Comparison of ENCODE assay signal across 1 cellular context in genomic region chr7:149494738-149495368, GRCh38.
TF ChIP-seq lines count a peak whose summit lies in the region.

No MANE protein-coding gene starts in this region.

TF ChIP-seq in K562, 482 proteins besides CTCF, POLR2A, EP300 and RAD21 (continued from another document and continues in another):
- TF ChIP-seq, protein P1, sequence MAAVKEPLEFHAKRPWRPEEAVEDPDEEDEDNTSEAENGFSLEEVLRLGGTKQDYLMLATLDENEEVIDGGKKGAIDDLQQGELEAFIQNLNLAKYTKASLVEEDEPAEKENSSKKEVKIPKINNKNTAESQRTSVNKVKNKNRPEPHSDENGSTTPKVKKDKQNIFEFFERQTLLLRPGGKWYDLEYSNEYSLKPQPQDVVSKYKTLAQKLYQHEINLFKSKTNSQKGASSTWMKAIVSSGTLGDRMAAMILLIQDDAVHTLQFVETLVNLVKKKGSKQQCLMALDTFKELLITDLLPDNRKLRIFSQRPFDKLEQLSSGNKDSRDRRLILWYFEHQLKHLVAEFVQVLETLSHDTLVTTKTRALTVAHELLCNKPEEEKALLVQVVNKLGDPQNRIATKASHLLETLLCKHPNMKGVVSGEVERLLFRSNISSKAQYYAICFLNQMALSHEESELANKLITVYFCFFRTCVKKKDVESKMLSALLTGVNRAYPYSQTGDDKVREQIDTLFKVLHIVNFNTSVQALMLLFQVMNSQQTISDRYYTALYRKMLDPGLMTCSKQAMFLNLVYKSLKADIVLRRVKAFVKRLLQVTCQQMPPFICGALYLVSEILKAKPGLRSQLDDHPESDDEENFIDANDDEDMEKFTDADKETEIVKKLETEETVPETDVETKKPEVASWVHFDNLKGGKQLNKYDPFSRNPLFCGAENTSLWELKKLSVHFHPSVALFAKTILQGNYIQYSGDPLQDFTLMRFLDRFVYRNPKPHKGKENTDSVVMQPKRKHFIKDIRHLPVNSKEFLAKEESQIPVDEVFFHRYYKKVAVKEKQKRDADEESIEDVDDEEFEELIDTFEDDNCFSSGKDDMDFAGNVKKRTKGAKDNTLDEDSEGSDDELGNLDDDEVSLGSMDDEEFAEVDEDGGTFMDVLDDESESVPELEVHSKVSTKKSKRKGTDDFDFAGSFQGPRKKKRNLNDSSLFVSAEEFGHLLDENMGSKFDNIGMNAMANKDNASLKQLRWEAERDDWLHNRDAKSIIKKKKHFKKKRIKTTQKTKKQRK (IDR thresholded peaks at IDR 0.05; ENCODE audit: borderline replicate concordance, low read depth, low read length): no peak
- TF ChIP-seq XRCC3 (IDR thresholded peaks at IDR 0.05) (no peak), ZNF707 (CRISPR knock-in tag; conservative IDR thresholded peaks at IDR 0.05) (no peak), ZNF146 (CRISPR knock-in tag; IDR thresholded peaks at IDR 0.05; ENCODE audit: unreplicated experiment) (no peak), RBBP5 (IDR thresholded peaks at IDR 0.05; ENCODE audit: borderline replicate concordance, insufficient read depth, low read length, poor library complexity, severe bottlenecking) (no peak), ZNF583 (CRISPR knock-in tag; IDR thresholded peaks at IDR 0.05) (no peak), JUN (IDR thresholded peaks at IDR 0.05; ENCODE audit: borderline replicate concordance, low read depth, low read length) (no peak), JUN (CRISPR knock-in tag; IDR thresholded peaks at IDR 0.05; ENCODE audit: borderline replicate concordance) (no peak), ZNF79 (CRISPR knock-in tag; IDR thresholded peaks at IDR 0.05; ENCODE audit: low read depth) (no peak), YBX1 (IDR thresholded peaks at IDR 0.05) (no peak), ZNF589 (CRISPR knock-in tag; IDR thresholded peaks at IDR 0.05; ENCODE audit: low read depth) (peak; percentile 72; the same call in 1 of the 2 replicates), RBM39 (optimal IDR thresholded peaks at IDR 0.05; ENCODE audit: low read depth, low read length) (no peak), MTF1 (CRISPR knock-in tag; IDR thresholded peaks at IDR 0.05; ENCODE audit: borderline replicate concordance) (no peak), NCOA1 (IDR thresholded peaks at IDR 0.05; ENCODE audit: low read depth) (no peak), TAF9B (IDR thresholded peaks at IDR 0.05; ENCODE audit: partially characterized antibody) (peak; percentile 90), NFYB (IDR thresholded peaks at IDR 0.05; ENCODE audit: extremely low read depth, insufficient read length) (no peak), GABPB1 (CRISPR knock-in tag; IDR thresholded peaks at IDR 0.05) (no peak), HES1 (IDR thresholded peaks at IDR 0.05; ENCODE audit: low read depth) (no peak), ZNF384 (IDR thresholded peaks at IDR 0.05; ENCODE audit: low read depth, low read length) (peak; percentile 75), ZNF699 (CRISPR knock-in tag; IDR thresholded peaks at IDR 0.05; ENCODE audit: insufficient replicate concordance) (no peak), ZNF184 (CRISPR knock-in tag; IDR thresholded peaks at IDR 0.05) (no peak), TCF3 (CRISPR knock-in tag; IDR thresholded peaks at IDR 0.05) (no peak), ZNF354B (CRISPR knock-in tag; IDR thresholded peaks at IDR 0.05) (no peak), U2AF1 (optimal IDR thresholded peaks at IDR 0.05; ENCODE audit: low read depth, low read length) (no peak), ZNF253 (CRISPR knock-in tag; conservative IDR thresholded peaks at IDR 0.05) (no peak), CAMTA2 (CRISPR knock-in tag; conservative IDR thresholded peaks at IDR 0.05) (no peak), ELF1 (tag; IDR thresholded peaks at IDR 0.05) (no peak), TGIF2 (CRISPR knock-in tag; IDR thresholded peaks at IDR 0.05) (no peak), CHD7 (IDR thresholded peaks at IDR 0.05; ENCODE audit: low read depth, low read length) (no peak), ESRRB (CRISPR knock-in tag; IDR thresholded peaks at IDR 0.05; ENCODE audit: borderline replicate concordance) (no peak), ZBTB8A (IDR thresholded peaks at IDR 0.05; ENCODE audit: partially characterized antibody) (no peak), PHTF2 (CRISPR knock-in tag; IDR thresholded peaks at IDR 0.05) (no peak), MTA3 (IDR thresholded peaks at IDR 0.05; ENCODE audit: borderline replicate concordance) (peak; percentile 74; the same call in 1 of the 2 replicates), ZNF766 (CRISPR knock-in tag; conservative IDR thresholded peaks at IDR 0.05) (peak; percentile 16; the same call in 1 of the 2 replicates), GABPA (tag; conservative IDR thresholded peaks at IDR 0.05; ENCODE audit: low read depth) (peak; percentile 43), ZNF780A (CRISPR knock-in tag; IDR thresholded peaks at IDR 0.05) (no peak), XRCC4 (IDR thresholded peaks at IDR 0.05; ENCODE audit: extremely low read depth, insufficient read depth, insufficient read length) (no peak), ZNF224 (CRISPR knock-in tag; IDR thresholded peaks at IDR 0.05) (no peak), NFXL1 (CRISPR knock-in tag; IDR thresholded peaks at IDR 0.05) (no peak), LARP7 (IDR thresholded peaks at IDR 0.05) (no peak), KAT8 (IDR thresholded peaks at IDR 0.05; ENCODE audit: low read depth) (no peak)
- TF ChIP-seq, protein P2, sequence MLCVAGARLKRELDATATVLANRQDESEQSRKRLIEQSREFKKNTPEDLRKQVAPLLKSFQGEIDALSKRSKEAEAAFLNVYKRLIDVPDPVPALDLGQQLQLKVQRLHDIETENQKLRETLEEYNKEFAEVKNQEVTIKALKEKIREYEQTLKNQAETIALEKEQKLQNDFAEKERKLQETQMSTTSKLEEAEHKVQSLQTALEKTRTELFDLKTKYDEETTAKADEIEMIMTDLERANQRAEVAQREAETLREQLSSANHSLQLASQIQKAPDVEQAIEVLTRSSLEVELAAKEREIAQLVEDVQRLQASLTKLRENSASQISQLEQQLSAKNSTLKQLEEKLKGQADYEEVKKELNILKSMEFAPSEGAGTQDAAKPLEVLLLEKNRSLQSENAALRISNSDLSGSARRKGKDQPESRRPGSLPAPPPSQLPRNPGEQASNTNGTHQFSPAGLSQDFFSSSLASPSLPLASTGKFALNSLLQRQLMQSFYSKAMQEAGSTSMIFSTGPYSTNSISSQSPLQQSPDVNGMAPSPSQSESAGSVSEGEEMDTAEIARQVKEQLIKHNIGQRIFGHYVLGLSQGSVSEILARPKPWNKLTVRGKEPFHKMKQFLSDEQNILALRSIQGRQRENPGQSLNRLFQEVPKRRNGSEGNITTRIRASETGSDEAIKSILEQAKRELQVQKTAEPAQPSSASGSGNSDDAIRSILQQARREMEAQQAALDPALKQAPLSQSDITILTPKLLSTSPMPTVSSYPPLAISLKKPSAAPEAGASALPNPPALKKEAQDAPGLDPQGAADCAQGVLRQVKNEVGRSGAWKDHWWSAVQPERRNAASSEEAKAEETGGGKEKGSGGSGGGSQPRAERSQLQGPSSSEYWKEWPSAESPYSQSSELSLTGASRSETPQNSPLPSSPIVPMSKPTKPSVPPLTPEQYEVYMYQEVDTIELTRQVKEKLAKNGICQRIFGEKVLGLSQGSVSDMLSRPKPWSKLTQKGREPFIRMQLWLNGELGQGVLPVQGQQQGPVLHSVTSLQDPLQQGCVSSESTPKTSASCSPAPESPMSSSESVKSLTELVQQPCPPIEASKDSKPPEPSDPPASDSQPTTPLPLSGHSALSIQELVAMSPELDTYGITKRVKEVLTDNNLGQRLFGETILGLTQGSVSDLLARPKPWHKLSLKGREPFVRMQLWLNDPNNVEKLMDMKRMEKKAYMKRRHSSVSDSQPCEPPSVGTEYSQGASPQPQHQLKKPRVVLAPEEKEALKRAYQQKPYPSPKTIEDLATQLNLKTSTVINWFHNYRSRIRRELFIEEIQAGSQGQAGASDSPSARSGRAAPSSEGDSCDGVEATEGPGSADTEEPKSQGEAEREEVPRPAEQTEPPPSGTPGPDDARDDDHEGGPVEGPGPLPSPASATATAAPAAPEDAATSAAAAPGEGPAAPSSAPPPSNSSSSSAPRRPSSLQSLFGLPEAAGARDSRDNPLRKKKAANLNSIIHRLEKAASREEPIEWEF (CRISPR knock-in tag; IDR thresholded peaks at IDR 0.05): no peak
- TF ChIP-seq, protein P3, sequence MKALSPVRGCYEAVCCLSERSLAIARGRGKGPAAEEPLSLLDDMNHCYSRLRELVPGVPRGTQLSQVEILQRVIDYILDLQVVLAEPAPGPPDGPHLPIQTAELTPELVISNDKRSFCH (CRISPR knock-in tag; IDR thresholded peaks at IDR 0.05): no peak
- TF ChIP-seq, protein P3 (tag; IDR thresholded peaks at IDR 0.05): no peak
- TF ChIP-seq, protein P4, sequence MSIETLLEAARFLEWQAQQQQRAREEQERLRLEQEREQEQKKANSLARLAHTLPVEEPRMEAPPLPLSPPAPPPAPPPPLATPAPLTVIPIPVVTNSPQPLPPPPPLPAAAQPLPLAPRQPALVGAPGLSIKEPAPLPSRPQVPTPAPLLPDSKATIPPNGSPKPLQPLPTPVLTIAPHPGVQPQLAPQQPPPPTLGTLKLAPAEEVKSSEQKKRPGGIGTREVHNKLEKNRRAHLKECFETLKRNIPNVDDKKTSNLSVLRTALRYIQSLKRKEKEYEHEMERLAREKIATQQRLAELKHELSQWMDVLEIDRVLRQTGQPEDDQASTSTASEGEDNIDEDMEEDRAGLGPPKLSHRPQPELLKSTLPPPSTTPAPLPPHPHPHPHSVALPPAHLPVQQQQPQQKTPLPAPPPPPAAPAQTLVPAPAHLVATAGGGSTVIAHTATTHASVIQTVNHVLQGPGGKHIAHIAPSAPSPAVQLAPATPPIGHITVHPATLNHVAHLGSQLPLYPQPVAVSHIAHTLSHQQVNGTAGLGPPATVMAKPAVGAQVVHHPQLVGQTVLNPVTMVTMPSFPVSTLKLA (conservative IDR thresholded peaks at IDR 0.05): peak; percentile 71 to 88; a peak in 3 of 4 replicates
